In the genomic region with DNA sequence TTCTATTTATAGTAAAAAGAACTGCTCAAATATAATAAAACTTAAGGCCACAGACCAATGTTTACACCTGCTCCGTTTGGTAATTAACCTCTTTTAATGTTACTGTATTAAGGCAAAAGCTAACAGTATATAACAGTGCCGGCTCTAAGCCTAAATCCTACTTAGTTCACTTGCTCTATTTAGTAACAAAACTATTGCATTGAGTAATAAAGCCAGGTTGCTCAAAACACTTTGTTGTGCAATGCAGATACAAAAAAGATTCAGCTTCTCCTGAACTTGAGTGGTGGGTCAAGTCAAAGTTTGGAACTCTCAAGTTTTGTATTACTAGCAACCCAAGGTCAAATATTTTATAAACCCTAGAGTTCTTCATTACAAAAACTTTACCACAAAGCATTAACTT, we compare ENCODE assay signal across 1 cellular context.
TF ChIP-seq lines count a peak whose summit lies in the region.

No MANE protein-coding gene starts in this region.

TF ChIP-seq in HepG2, 621 proteins besides CTCF, POLR2A, EP300 and RAD21 (continued from another document):
- no peak for TF ChIP-seq TAF15 (IDR thresholded peaks at IDR 0.05; ENCODE audit: low read depth, low read length, poor library complexity, severe bottlenecking)
